ENCODE assay signal across 20 cellular contexts in the genomic region with DNA sequence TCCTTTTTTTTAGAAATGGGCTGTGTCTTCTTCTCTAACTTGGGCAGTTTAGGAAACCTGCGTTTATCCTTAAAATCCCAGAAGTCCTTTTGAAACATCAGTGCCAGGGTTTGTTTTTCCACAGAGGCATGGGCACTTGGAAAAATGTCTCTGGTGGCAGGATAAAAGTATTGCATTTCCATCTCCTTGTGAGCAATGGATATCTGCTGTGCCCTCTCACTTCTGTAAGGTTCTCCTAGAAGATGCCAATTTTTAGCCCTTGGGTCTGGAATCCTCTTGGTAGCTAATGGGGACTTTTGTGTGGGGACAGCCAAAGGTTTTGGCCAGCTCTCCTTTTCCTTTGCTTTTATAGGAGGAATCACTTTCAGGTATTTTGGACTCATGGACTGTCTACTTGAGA. TPM values are rescaled to one million over a fixed set of nuclear protein-coding genes. Genes with fewer than 3 reads are reported as not detected.
DNase-seq lines count a peak whose midpoint lies in the region; ATAC-seq, FAIRE-seq and TF ChIP-seq lines count a peak whose summit lies in the region.
"Had no signal": no experiment of that assay in that cellular context is flagged by ENCODE, and none has a peak within 500 bp of the region (broad histone marks: within the 10 kb centered on the region; RNA-seq: fewer than 3 reads in every experiment).

No MANE protein-coding gene starts in this region.

- ATAC-seq in lower lobe of right lung, result no peak
- ATAC-seq: GM23338 had no signal

- H3K4me2 ChIP-seq in H9 (ENCODE audit: insufficient read depth, insufficient read length, low read length), result no peak overlapping the region
- H3K4me2 ChIP-seq: BLaER1, GM23338 had no signal

- H3K18ac ChIP-seq in H9 (ENCODE audit: insufficient read length, low read depth, low read length), result no peak overlapping the region

- DNase-seq in H9, result no peak
- DNase-seq in HFFc6, result no peak
- no peak for DNase-seq in bronchial epithelial cell (ENCODE audit: low read depth)
- no peak for DNase-seq in progenitor cell of endocrine pancreas (ENCODE audit: low spot score, unreplicated experiment)
- no peak for DNase-seq in lower lobe of right lung
- no peak for DNase-seq in RCC 7860 (ENCODE audit: low spot score)
- DNase-seq in putamen (ENCODE audit: low spot score), result no peak
- DNase-seq: Caco-2; CD8-positive, alpha-beta memory T cell; DMS79 treated with DMSO at 0.1 percent for 48 hours; EL; H7; IMR-90; KBM-7 had no signal

- H3K27me3 Mint-ChIP-seq in H9 (ENCODE audit: low read depth), result peaks cover 4% of the 10 kb centered on the region
- peaks cover 10% of the 10 kb centered on the region; the same call in 1 of the 2 replicates for H3K27me3 Mint-ChIP-seq in HFFc6 (ENCODE audit: insufficient read depth)
- H3K27me3 Mint-ChIP-seq in progenitor cell of endocrine pancreas, result no peaks in the 10 kb centered on the region
- H3K27me3 Mint-ChIP-seq: CD8-positive, alpha-beta memory T cell had no signal

- no peak overlapping the region for H3T11ph ChIP-seq in H9 (ENCODE audit: low read length)

- no peak overlapping the region for H2AK5ac ChIP-seq in H9 (ENCODE audit: insufficient read length, low read length)

- no peak overlapping the region for H3K4me3 ChIP-seq in bronchial epithelial cell (ENCODE audit: low read depth, low read length)
- H3K4me3 ChIP-seq in lower lobe of right lung, result no peak overlapping the region
- H3K4me3 ChIP-seq: BLaER1, GM23338 had no signal

- H2AFZ ChIP-seq in H9 (ENCODE audit: low read length), result no peak overlapping the region
- H2AFZ ChIP-seq: GM23338 had no signal

- H3K4me1 ChIP-seq in H9 (ENCODE audit: insufficient read depth, low read length) (no peaks in the 10 kb centered on the region), lower lobe of right lung (no peaks in the 10 kb centered on the region)
- H3K4me1 ChIP-seq: BLaER1, Caco-2 had no signal

- no peaks in the 10 kb centered on the region for H3K79me1 ChIP-seq in H9 (ENCODE audit: insufficient read depth, low read depth, low read length, poor library complexity, severe bottlenecking)

- H2BK12ac ChIP-seq in H9 (ENCODE audit: insufficient read length, low read depth, low read length), result no peak overlapping the region

- H3K79me2 ChIP-seq in H9 (ENCODE audit: insufficient read depth, low read length), result no peaks in the 10 kb centered on the region

- H2BK15ac ChIP-seq in H9 (ENCODE audit: low read depth, low read length), result no peak overlapping the region

- H3K9me3 ChIP-seq in H9 (ENCODE audit: control insufficient read depth, low read depth, low read length), result no peaks in the 10 kb centered on the region
- H3K9me3 ChIP-seq in lower lobe of right lung, result peaks cover 7% of the 10 kb centered on the region

- no peak overlapping the region for H4K5ac ChIP-seq in H9 (ENCODE audit: insufficient read length, low read depth, low read length)

- H2BK20ac ChIP-seq in H9 (ENCODE audit: low read depth, low read length, poor library complexity, severe bottlenecking), result no peak overlapping the region

- intact Hi-C loops in lower lobe of right lung (cut with DNase I), result no loop called here

- H2BK5ac ChIP-seq in H9 (ENCODE audit: insufficient read length, low read length), result no peak overlapping the region

- H3K9ac ChIP-seq in H9 (ENCODE audit: extremely low read depth, insufficient read length, low read length), result no peak overlapping the region
- H3K9ac ChIP-seq: BLaER1 had no signal

- peaks cover 0 to 2% (median 0%) of the 10 kb centered on the region in 3 experiments; a peak in 2 of 7 replicates for H3K36me3 Mint-ChIP-seq in H9 (ENCODE audit: insufficient read depth in 1 of 3, low read depth in 3 of 3)
- no peaks in the 10 kb centered on the region for H3K36me3 Mint-ChIP-seq in HFFc6 (ENCODE audit: low read depth)
- no peaks in the 10 kb centered on the region for H3K36me3 Mint-ChIP-seq in progenitor cell of endocrine pancreas (ENCODE audit: insufficient read depth)

- H3K23ac ChIP-seq in H9 (ENCODE audit: insufficient read length, low read depth, low read length), result no peak overlapping the region

- no peak overlapping the region for H3K4ac ChIP-seq in H9 (ENCODE audit: low read depth, low read length)

- H3K23me2 ChIP-seq in H9 (ENCODE audit: insufficient read length, low read depth, low read length, poor library complexity, severe bottlenecking), result no peaks in the 10 kb centered on the region

- no peak overlapping the region for H3K14ac ChIP-seq in H9 (ENCODE audit: insufficient read depth, low read length)

- H3K4me1 Mint-ChIP-seq in H9, result no peaks in the 10 kb centered on the region
- H3K4me1 Mint-ChIP-seq in HFFc6 (ENCODE audit: low read depth), result no peaks in the 10 kb centered on the region
- no peaks in the 10 kb centered on the region for H3K4me1 Mint-ChIP-seq in progenitor cell of endocrine pancreas (ENCODE audit: low read depth)
- H3K4me1 Mint-ChIP-seq: CD8-positive, alpha-beta memory T cell; GM23338 had no signal

- no peak overlapping the region for H3K27ac ChIP-seq in H9 (ENCODE audit: insufficient read length, low read depth, low read length)
- H3K27ac ChIP-seq in lower lobe of right lung, result no peak overlapping the region
- H3K27ac ChIP-seq: BLaER1, HL-60 had no signal

- TF ChIP-seq CTCF in H9 (conservative IDR thresholded peaks at IDR 0.05), result peak; percentile 24; the same call in 2 of the 3 replicates
- TF ChIP-seq CTCF in HFFc6 (IDR thresholded peaks at IDR 0.05), result 0 out of 2 replicates have a peak, but pooled peaks have one; percentile 31
- TF ChIP-seq CTCF in bronchial epithelial cell (IDR thresholded peaks at IDR 0.05; ENCODE audit: insufficient read depth, low read length, severe bottlenecking), result peak; percentile 3
- TF ChIP-seq CTCF in progenitor cell of endocrine pancreas (IDR thresholded peaks at IDR 0.05; ENCODE audit: unreplicated experiment), result peak; percentile 11
- no peak for TF ChIP-seq CTCF in lower lobe of right lung (IDR thresholded peaks at IDR 0.05)

- H4K91ac ChIP-seq in H9 (ENCODE audit: insufficient read length, low read depth, low read length), result no peak overlapping the region

- peaks cover 22 to 29% of the 10 kb centered on the region in 2 experiments for H3K9me3 Mint-ChIP-seq in H9
- H3K9me3 Mint-ChIP-seq in HFFc6, result peaks cover 7% of the 10 kb centered on the region; the same call in 1 of the 2 replicates
- H3K9me3 Mint-ChIP-seq in progenitor cell of endocrine pancreas (ENCODE audit: low read depth), result peaks cover 5% of the 10 kb centered on the region

- H4K20me1 ChIP-seq in H9 (ENCODE audit: control insufficient read depth, insufficient read depth, insufficient read length), result no peaks in the 10 kb centered on the region
- H4K20me1 ChIP-seq: BLaER1 had no signal

- no CpG with 5 or more reads among the region's 1 CpG for WGBS in H9 (ENCODE audit: extremely low coverage, insufficient read length, low lambda C conversion rate)

- H3K36me3 ChIP-seq in bronchial epithelial cell (ENCODE audit: control insufficient read depth, insufficient read depth, low read length) (no peaks in the 10 kb centered on the region), lower lobe of right lung (no peaks in the 10 kb centered on the region)
- H3K36me3 ChIP-seq: BLaER1 had no signal

- no peak overlapping the region for H4K8ac ChIP-seq in H9 (replicated peaks; ENCODE audit: insufficient read length, low read depth, low read length)

- H3K27me3 ChIP-seq in H9 (ENCODE audit: insufficient read depth, low read length) (no peaks in the 10 kb centered on the region), bronchial epithelial cell (ENCODE audit: control insufficient read depth, insufficient read depth, low read length) (no peaks in the 10 kb centered on the region), lower lobe of right lung (ENCODE audit: low read depth) (no peaks in the 10 kb centered on the region)
- H3K27me3 ChIP-seq: BLaER1 had no signal

- no peak for FAIRE-seq in bronchial epithelial cell (lab: Jason Lieb, UNC)
- FAIRE-seq in RCC 7860 (lab: Jason Lieb, UNC), result no peak
- FAIRE-seq: G401.6, GM12891 had no signal

- H3K4me3 Mint-ChIP-seq in H9, result no peak overlapping the region
- H3K4me3 Mint-ChIP-seq in HFFc6, result no peak overlapping the region
- H3K4me3 Mint-ChIP-seq in progenitor cell of endocrine pancreas (ENCODE audit: low read depth), result no peak overlapping the region
- H3K4me3 Mint-ChIP-seq: CD8-positive, alpha-beta memory T cell; GM23338 had no signal

- no peak overlapping the region for H2BK120ac ChIP-seq in H9 (ENCODE audit: low read depth, low read length, poor library complexity, severe bottlenecking)

- no peak overlapping the region for H3K56ac ChIP-seq in H9 (ENCODE audit: insufficient read length, low read depth, low read length)

- H3K27ac Mint-ChIP-seq in H9, result no peak overlapping the region
- no peak overlapping the region for H3K27ac Mint-ChIP-seq in HFFc6
- no peak overlapping the region for H3K27ac Mint-ChIP-seq in progenitor cell of endocrine pancreas
- H3K27ac Mint-ChIP-seq: CD8-positive, alpha-beta memory T cell; GM23338 had no signal

RNA-seq across cellular contexts. Expression of a gene that starts 21.0 kb away (rescaled TPM):
- not detected in 2 replicates for total RNA-seq in H9 (2021)
- not detected for total RNA-seq in HFFc6 (2021; fragmentation: NEBNext Ultra II Directional; extraction: Animal tissue kit (Norgen Biotek cat#: 25700))
- not detected in 2 replicates for total RNA-seq in bronchial epithelial cell
- 0.02 TPM in 1 of 2 replicates, not detected in the other for total RNA-seq in progenitor cell of endocrine pancreas
- total RNA-seq in lower lobe of right lung, result not detected
- total RNA-seq: A673; Caco-2; CD8-positive, alpha-beta memory T cell; GM23338; H7; IMR-90 had no signal

RNA-seq across cellular contexts. Expression of a gene that starts 21.6 kb away (rescaled TPM):
- total RNA-seq in H9 (2021), result 40.1 and 41.9 TPM in 2 replicates
- 10 to 100 TPM; 34.0 to 46.7 (median 41.8) TPM for total RNA-seq in HFFc6 (2021; fragmentation: NEBNext Ultra II Directional; extraction: Animal tissue kit (Norgen Biotek cat#: 25700))
- total RNA-seq in bronchial epithelial cell, result 3.4 and 5.2 TPM in 2 replicates
- 126 and 132 TPM in 2 replicates for total RNA-seq in progenitor cell of endocrine pancreas
- 63.2 TPM for total RNA-seq in lower lobe of right lung
